Comparison of ENCODE assay signal across 26 cellular contexts in genomic region chr4:74410741-74411140, GRCh38. TPM values are rescaled to one million over a fixed set of nuclear protein-coding genes. Genes with fewer than 3 reads are reported as not detected.
"Had no signal": no experiment of that assay in that cellular context is flagged by ENCODE, and none has a peak within 500 bp of the region (broad histone marks: within the 10 kb centered on the region; RNA-seq: fewer than 3 reads in every experiment).

No MANE protein-coding gene starts in this region.

- H3K36me3 ChIP-seq: brain microvascular endothelial cell, esophagus muscularis mucosa, gastrocnemius medialis, neural progenitor cell, thoracic aorta, vagina had no signal

- H2AFZ ChIP-seq: neural progenitor cell had no signal

- H3K27ac ChIP-seq: brain microvascular endothelial cell, esophagus muscularis mucosa, gastrocnemius medialis, neural progenitor cell, thoracic aorta, vagina, VCaP had no signal

- ATAC-seq: activated CD8-positive, alpha-beta T cell treated with anti-CD3 and anti-CD28 coated beads, Interleukin-2, amount 10 ng/mL, durations not matched to agents 7 days and 5 days; activated naive CD8-positive, alpha-beta T cell treated with anti-CD3 and anti-CD28 coated beads, Interleukin-2, amount 50 U/mL, for 24 hours; gastrocnemius medialis; left cardiac atrium; naive thymus-derived CD8-positive, alpha-beta T cell had no signal

- H3K4me3 Mint-ChIP-seq: activated CD8-positive, alpha-beta T cell treated with anti-CD3 and anti-CD28 coated beads, Interleukin-2, amount 10 ng/mL, durations not matched to agents 7 days and 5 days; activated naive CD8-positive, alpha-beta T cell treated with anti-CD3 and anti-CD28 coated beads, Interleukin-2, amount 50 U/mL, for 24 hours; activated T-helper 1 cell treated with anti-CD3 and anti-CD28 coated beads, Interleukin-12 subunit alpha, Interleukin-12 subunit beta, Interleukin-2, Interleukin-4 antibody, amounts not matched to agents 30 ng/mL and 10 ng/mL and 1 ng/mL, durations not matched to agents 14 hours and 24 hours and 36 hours; central memory CD8-positive, alpha-beta T cell; naive thymus-derived CD8-positive, alpha-beta T cell; neural progenitor cell; T-helper 2 cell treated with Interferon-gamma antibody and Interleukin-4, amounts not matched to agents 5 μg/mL and 100 μg/mL, for 36 hours; type B pancreatic cell had no signal

- H3K36me3 Mint-ChIP-seq: naive thymus-derived CD8-positive, alpha-beta T cell; neural progenitor cell; type B pancreatic cell had no signal

- H3K27me3 Mint-ChIP-seq: type B pancreatic cell had no signal

- H3K27me3 ChIP-seq: brain microvascular endothelial cell, esophagus muscularis mucosa, gastrocnemius medialis, neural progenitor cell, vagina had no signal

- FAIRE-seq: colon, endothelial cell of umbilical vein had no signal

- H3K4me2 ChIP-seq: neural progenitor cell had no signal

- H3K4me1 Mint-ChIP-seq: activated naive CD8-positive, alpha-beta T cell treated with anti-CD3 and anti-CD28 coated beads, Interleukin-2, amount 50 U/mL, for 24 hours; central memory CD8-positive, alpha-beta T cell; naive thymus-derived CD8-positive, alpha-beta T cell; neural progenitor cell had no signal

- H3K4me1 ChIP-seq: esophagus muscularis mucosa, gastrocnemius medialis, neural progenitor cell, vagina had no signal

- H3K9me3 Mint-ChIP-seq: activated naive CD8-positive, alpha-beta T cell treated with anti-CD3 and anti-CD28 coated beads, Interleukin-2, amount 50 U/mL, for 24 hours; activated T-helper 1 cell treated with anti-CD3 and anti-CD28 coated beads, Interleukin-12 subunit alpha, Interleukin-12 subunit beta, Interleukin-2, Interleukin-4 antibody, amounts not matched to agents 30 ng/mL and 10 ng/mL and 1 ng/mL, durations not matched to agents 14 hours and 24 hours and 36 hours; central memory CD8-positive, alpha-beta T cell; naive thymus-derived CD8-positive, alpha-beta T cell; neural progenitor cell; T-helper 2 cell treated with Interferon-gamma antibody and Interleukin-4, amounts not matched to agents 5 μg/mL and 100 μg/mL, for 36 hours; type B pancreatic cell had no signal

- H3K9me3 ChIP-seq: esophagus muscularis mucosa, gastrocnemius medialis, thoracic aorta, vagina had no signal

- DNase-seq: activated CD4-positive, alpha-beta T cell treated with anti-CD3 and anti-CD28 coated beads for 1 hour; activated CD4-positive, alpha-beta T cell treated with anti-CD3 and anti-CD28 coated beads, Interleukin-2, amount 50 U/mL, for 1 hour; activated CD8-positive, alpha-beta T cell treated with anti-CD3 and anti-CD28 coated beads, Interleukin-2, amount 10 ng/mL, durations not matched to agents 7 days and 5 days; activated gamma-delta T cell; activated naive CD4-positive, alpha-beta T cell treated with anti-CD3 and anti-CD28 coated beads, Interleukin-2, amount 50 U/mL, for 16 hours; activated naive CD8-positive, alpha-beta T cell treated with anti-CD3 and anti-CD28 coated beads, Interleukin-2, amount 50 U/mL, for 24 hours; aorta; brain microvascular endothelial cell; effector memory CD4-positive, alpha-beta T cell; gastrocnemius medialis; hippocampal formation; left cardiac atrium; naive thymus-derived CD8-positive, alpha-beta T cell; stimulated activated CD4-positive, alpha-beta T cell treated with anti-CD3 and anti-CD28 coated beads, Interleukin-4, amount 100 ng/mL, for 24 hours; stimulated activated naive CD4-positive, alpha-beta T cell treated with Interleukin-2 at 50 U/mL for 16 hours had no signal

- H3K9ac ChIP-seq: neural progenitor cell had no signal

- H3K4me3 ChIP-seq: esophagus muscularis mucosa, gastrocnemius medialis, neural progenitor cell, thoracic aorta, vagina had no signal

- H3K27ac Mint-ChIP-seq: activated CD8-positive, alpha-beta T cell treated with anti-CD3 and anti-CD28 coated beads, Interleukin-2, amount 10 ng/mL, durations not matched to agents 7 days and 5 days; activated naive CD8-positive, alpha-beta T cell treated with anti-CD3 and anti-CD28 coated beads, Interleukin-2, amount 50 U/mL, for 24 hours; activated T-helper 1 cell treated with anti-CD3 and anti-CD28 coated beads, Interleukin-12 subunit alpha, Interleukin-12 subunit beta, Interleukin-2, Interleukin-4 antibody, amounts not matched to agents 30 ng/mL and 10 ng/mL and 1 ng/mL, durations not matched to agents 14 hours and 24 hours and 36 hours; naive thymus-derived CD8-positive, alpha-beta T cell; neural progenitor cell; T-helper 2 cell treated with Interferon-gamma antibody and Interleukin-4, amounts not matched to agents 5 μg/mL and 100 μg/mL, for 36 hours had no signal

RNA-seq across cellular contexts. Expression of gene AREG, which starts 34.2 kb away (rescaled TPM):
- total RNA-seq: activated CD8-positive, alpha-beta T cell treated with anti-CD3 and anti-CD28 coated beads, Interleukin-2, amount 10 ng/mL, durations not matched to agents 7 days and 5 days had no signal

RNA-seq across cellular contexts. Expression of gene EREG, which starts 45.8 kb away (rescaled TPM):
- total RNA-seq: activated CD8-positive, alpha-beta T cell treated with anti-CD3 and anti-CD28 coated beads, Interleukin-2, amount 10 ng/mL, durations not matched to agents 7 days and 5 days; activated T-helper 1 cell treated with anti-CD3 and anti-CD28 coated beads, Interleukin-12 subunit alpha, Interleukin-12 subunit beta, Interleukin-2, Interleukin-4 antibody, amounts not matched to agents 30 ng/mL and 10 ng/mL and 1 ng/mL, durations not matched to agents 14 hours and 24 hours and 36 hours; endothelial cell of umbilical vein; naive thymus-derived CD8-positive, alpha-beta T cell had no signal
- polyA plus RNA-seq: endothelial cell of umbilical vein; naive thymus-derived CD8-positive, alpha-beta T cell had no signal
